In the genomic region with DNA sequence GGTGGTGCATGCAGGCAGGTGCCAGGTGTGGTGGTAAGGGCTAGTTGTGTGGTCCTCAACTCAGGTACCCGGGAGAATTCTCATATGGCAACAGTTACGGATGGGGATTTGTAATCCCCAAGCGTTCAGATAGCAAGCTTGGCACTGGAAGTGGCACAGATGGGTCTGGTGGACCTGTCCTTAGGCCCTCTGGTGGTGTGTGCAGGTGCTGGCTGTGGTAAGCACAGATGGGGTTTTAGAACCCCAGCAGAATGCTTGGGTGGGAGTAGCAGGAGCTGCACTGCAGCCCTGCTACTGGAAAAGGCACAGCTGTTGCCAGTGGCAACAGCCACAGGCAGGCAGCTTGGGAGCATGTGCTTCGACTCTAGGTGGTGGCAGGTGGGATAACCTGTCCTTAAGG, we compare ENCODE assay signal across 2 cellular contexts.
TF ChIP-seq lines count a peak whose summit lies in the region.

No MANE protein-coding gene starts in this region.

TF ChIP-seq in GM23338, 12 proteins besides CTCF, POLR2A, EP300 and RAD21 (continued from another document):
- TF ChIP-seq, protein P1, sequence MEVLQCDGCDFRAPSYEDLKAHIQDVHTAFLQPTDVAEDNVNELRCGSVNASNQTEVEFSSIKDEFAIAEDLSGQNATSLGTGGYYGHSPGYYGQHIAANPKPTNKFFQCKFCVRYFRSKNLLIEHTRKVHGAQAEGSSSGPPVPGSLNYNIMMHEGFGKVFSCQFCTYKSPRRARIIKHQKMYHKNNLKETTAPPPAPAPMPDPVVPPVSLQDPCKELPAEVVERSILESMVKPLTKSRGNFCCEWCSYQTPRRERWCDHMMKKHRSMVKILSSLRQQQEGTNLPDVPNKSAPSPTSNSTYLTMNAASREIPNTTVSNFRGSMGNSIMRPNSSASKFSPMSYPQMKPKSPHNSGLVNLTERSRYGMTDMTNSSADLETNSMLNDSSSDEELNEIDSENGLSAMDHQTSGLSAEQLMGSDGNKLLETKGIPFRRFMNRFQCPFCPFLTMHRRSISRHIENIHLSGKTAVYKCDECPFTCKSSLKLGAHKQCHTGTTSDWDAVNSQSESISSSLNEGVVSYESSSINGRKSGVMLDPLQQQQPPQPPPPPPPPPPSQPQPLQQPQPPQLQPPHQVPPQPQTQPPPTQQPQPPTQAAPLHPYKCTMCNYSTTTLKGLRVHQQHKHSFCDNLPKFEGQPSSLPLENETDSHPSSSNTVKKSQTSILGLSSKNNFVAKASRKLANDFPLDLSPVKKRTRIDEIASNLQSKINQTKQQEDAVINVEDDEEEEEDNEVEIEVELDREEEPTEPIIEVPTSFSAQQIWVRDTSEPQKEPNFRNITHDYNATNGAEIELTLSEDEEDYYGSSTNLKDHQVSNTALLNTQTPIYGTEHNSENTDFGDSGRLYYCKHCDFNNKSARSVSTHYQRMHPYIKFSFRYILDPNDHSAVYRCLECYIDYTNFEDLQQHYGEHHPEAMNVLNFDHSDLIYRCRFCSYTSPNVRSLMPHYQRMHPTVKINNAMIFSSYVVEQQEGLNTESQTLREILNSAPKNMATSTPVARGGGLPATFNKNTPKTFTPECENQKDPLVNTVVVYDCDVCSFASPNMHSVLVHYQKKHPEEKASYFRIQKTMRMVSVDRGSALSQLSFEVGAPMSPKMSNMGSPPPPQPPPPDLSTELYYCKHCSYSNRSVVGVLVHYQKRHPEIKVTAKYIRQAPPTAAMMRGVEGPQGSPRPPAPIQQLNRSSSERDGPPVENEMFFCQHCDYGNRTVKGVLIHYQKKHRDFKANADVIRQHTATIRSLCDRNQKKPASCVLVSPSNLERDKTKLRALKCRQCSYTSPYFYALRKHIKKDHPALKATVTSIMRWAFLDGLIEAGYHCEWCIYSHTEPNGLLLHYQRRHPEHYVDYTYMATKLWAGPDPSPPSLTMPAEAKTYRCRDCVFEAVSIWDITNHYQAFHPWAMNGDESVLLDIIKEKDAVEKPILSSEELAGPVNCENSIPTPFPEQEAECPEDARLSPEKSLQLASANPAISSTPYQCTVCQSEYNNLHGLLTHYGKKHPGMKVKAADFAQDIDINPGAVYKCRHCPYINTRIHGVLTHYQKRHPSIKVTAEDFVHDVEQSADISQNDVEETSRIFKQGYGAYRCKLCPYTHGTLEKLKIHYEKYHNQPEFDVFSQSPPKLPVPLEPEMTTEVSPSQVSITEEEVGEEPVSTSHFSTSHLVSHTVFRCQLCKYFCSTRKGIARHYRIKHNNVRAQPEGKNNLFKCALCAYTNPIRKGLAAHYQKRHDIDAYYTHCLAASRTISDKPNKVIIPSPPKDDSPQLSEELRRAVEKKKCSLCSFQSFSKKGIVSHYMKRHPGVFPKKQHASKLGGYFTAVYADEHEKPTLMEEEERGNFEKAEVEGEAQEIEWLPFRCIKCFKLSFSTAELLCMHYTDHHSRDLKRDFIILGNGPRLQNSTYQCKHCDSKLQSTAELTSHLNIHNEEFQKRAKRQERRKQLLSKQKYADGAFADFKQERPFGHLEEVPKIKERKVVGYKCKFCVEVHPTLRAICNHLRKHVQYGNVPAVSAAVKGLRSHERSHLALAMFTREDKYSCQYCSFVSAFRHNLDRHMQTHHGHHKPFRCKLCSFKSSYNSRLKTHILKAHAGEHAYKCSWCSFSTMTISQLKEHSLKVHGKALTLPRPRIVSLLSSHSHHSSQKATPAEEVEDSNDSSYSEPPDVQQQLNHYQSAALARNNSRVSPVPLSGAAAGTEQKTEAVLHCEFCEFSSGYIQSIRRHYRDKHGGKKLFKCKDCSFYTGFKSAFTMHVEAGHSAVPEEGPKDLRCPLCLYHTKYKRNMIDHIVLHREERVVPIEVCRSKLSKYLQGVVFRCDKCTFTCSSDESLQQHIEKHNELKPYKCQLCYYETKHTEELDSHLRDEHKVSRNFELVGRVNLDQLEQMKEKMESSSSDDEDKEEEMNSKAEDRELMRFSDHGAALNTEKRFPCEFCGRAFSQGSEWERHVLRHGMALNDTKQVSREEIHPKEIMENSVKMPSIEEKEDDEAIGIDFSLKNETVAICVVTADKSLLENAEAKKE (CRISPR knock-in tag; IDR thresholded peaks at IDR 0.05) = no peak
- TF ChIP-seq STAT1 (IDR thresholded peaks at IDR 0.05; ENCODE audit: unreplicated experiment) = no peak

TF ChIP-seq in SK-N-SH treated with all-trans-retinoic acid at 6 μM for 48 hours, 23 proteins besides CTCF, POLR2A, EP300 and RAD21 (continued from another document):
- TF ChIP-seq, protein P2, sequence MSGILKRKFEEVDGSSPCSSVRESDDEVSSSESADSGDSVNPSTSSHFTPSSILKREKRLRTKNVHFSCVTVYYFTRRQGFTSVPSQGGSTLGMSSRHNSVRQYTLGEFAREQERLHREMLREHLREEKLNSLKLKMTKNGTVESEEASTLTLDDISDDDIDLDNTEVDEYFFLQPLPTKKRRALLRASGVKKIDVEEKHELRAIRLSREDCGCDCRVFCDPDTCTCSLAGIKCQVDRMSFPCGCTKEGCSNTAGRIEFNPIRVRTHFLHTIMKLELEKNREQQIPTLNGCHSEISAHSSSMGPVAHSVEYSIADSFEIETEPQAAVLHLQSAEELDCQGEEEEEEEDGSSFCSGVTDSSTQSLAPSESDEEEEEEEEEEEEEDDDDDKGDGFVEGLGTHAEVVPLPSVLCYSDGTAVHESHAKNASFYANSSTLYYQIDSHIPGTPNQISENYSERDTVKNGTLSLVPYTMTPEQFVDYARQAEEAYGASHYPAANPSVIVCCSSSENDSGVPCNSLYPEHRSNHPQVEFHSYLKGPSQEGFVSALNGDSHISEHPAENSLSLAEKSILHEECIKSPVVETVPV (CRISPR knock-in tag; IDR thresholded peaks at IDR 0.05) = no peak
